ENCODE assay signal across 8 cellular contexts in genomic region chr2:174577967-174578589, GRCh38. TPM values are rescaled to one million over a fixed set of nuclear protein-coding genes. Genes with fewer than 3 reads are reported as not detected.
A peak's percentile ranks its signal among the peaks of the same experiment; 100 is the strongest.
DNase-seq lines count a peak whose midpoint lies in the region; ATAC-seq, FAIRE-seq and TF ChIP-seq lines count a peak whose summit lies in the region.

No MANE protein-coding gene starts in this region.

- DNase-seq in right cardiac atrium = no peak
- no peak for DNase-seq in right atrium auricular region (ENCODE audit: low spot score)
- peak; percentile 27 for DNase-seq in HTR-8/SVneo (ENCODE audit: insufficient read length, low spot score)
- DNase-seq in epithelial cell of proximal tubule (ENCODE audit: low read depth) = no peak
- DNase-seq in retinal pigment epithelial cell (ENCODE audit: low read depth) = peak; percentile 3
- no peak for DNase-seq in cortex of kidney (lab: John Stamatoyannopoulos, UW)
- DNase-seq in gastrocnemius medialis = no peak

- no peak overlapping the region for H3K4me3 ChIP-seq in right cardiac atrium (ENCODE audit: low read length)
- H3K4me3 ChIP-seq in right atrium auricular region = no peak overlapping the region
- H3K4me3 ChIP-seq in epithelial cell of proximal tubule (ENCODE audit: low read depth, low read length) = no peak overlapping the region
- no peak overlapping the region for H3K4me3 ChIP-seq in retinal pigment epithelial cell (ENCODE audit: low read length)
- H3K4me3 ChIP-seq in gastrocnemius medialis = no peak overlapping the region

- H3K36me3 ChIP-seq in right atrium auricular region = peaks cover 30% of the 10 kb centered on the region
- H3K36me3 ChIP-seq in gastrocnemius medialis = no peaks in the 10 kb centered on the region

- in situ Hi-C loops in gastrocnemius medialis (cut with MboI; ENCODE audit: low sequenced_read_pairs in 4 of 4) = no loop called here

- H3K4me1 ChIP-seq in right cardiac atrium (ENCODE audit: control insufficient read depth, insufficient read depth, low read length) (no peaks in the 10 kb centered on the region), right atrium auricular region (peaks cover 0 to 3% of the 10 kb centered on the region in 2 donors), gastrocnemius medialis (no peaks in the 10 kb centered on the region)

- TF ChIP-seq POLR2A in gastrocnemius medialis (IDR thresholded peaks at IDR 0.05) = no peak

- FAIRE-seq in HTR-8/SVneo (lab: Jason Lieb, UNC) = no peak

- H3K9me3 ChIP-seq in right cardiac atrium (ENCODE audit: control insufficient read depth, low read length) (no peaks in the 10 kb centered on the region), right atrium auricular region (no peaks in the 10 kb centered on the region), gastrocnemius medialis (no peaks in the 10 kb centered on the region)

- peak in 1 of 2 donors; percentile 56 for TF ChIP-seq CTCF in right atrium auricular region (IDR thresholded peaks at IDR 0.05)
- TF ChIP-seq CTCF in VCaP (conservative IDR thresholded peaks at IDR 0.05) = peak; percentile 69
- peak; percentile 76 for TF ChIP-seq CTCF in epithelial cell of proximal tubule (conservative IDR thresholded peaks at IDR 0.05; ENCODE audit: low read depth, low read length)
- TF ChIP-seq CTCF in retinal pigment epithelial cell (conservative IDR thresholded peaks at IDR 0.05; ENCODE audit: low read depth, low read length) = peak; percentile 60
- peak in 2 of 5 experiments; percentile 17 to 26 for TF ChIP-seq CTCF in gastrocnemius medialis (IDR thresholded peaks at IDR 0.05 in 4 of 5, conservative IDR thresholded peaks at IDR 0.05 in 1 of 5)

- H3K27ac ChIP-seq in right cardiac atrium (ENCODE audit: low read length) (no peak overlapping the region), right atrium auricular region (no peak overlapping the region), VCaP (no peak overlapping the region), gastrocnemius medialis (no peak overlapping the region)

- H3K27me3 ChIP-seq in right cardiac atrium (ENCODE audit: control insufficient read depth, insufficient read depth) (no peaks in the 10 kb centered on the region), right atrium auricular region (no peaks in the 10 kb centered on the region), gastrocnemius medialis (no peaks in the 10 kb centered on the region)

- intact Hi-C loops in right cardiac atrium (cut with DNase I) (no loop called here), gastrocnemius medialis (cut with DNase I; ENCODE audit: low total_unique reads) (no loop called here)

- ATAC-seq in right cardiac atrium (peak; percentile 48 to 50), gastrocnemius medialis (no peak)

RNA-seq across cellular contexts. Expression of gene WIPF1, which starts 19.5 kb away (rescaled TPM):
- total RNA-seq in right cardiac atrium (10 to 100 TPM; 20.3 to 30.0 (median 27.7) TPM), right atrium auricular region (10 to 100 TPM; 12.3 to 17.5 TPM), epithelial cell of proximal tubule (7.6 and 8.4 TPM in 2 replicates), gastrocnemius medialis (1 to 10 TPM; 3.1 to 8.4 (median 4.9) TPM)
- polyA plus RNA-seq in right cardiac atrium = 12.2 TPM

Comparison
In these comparisons a context has a peak if more than half of its experiments do, and no peak if none do; other contexts are left out.
1. ATAC-seq: peak in right cardiac atrium (2 of 2); none in gastrocnemius medialis (0 of 2).
2. DNase-seq: peak in HTR-8/SVneo (single experiment) and retinal pigment epithelial cell (single experiment); none in right cardiac atrium (0 of 3), right atrium auricular region (single experiment), epithelial cell of proximal tubule (single experiment), cortex of kidney (single experiment) and gastrocnemius medialis (0 of 2).